Comparison of ENCODE assay signal across 8 cellular contexts in genomic region chr1:21295059-21295401, GRCh38. TPM values are rescaled to one million over a fixed set of nuclear protein-coding genes. Genes with fewer than 3 reads are reported as not detected.
A peak's percentile ranks its signal among the peaks of the same experiment; 100 is the strongest.
DNase-seq lines count a peak whose midpoint lies in the region; ATAC-seq, FAIRE-seq and TF ChIP-seq lines count a peak whose summit lies in the region.

No MANE protein-coding gene starts in this region.

- no peak overlapping the region for H3K4me3 Mint-ChIP-seq in chondrocyte (ENCODE audit: unreplicated experiment)

- no peaks in the 10 kb centered on the region for H3K9me3 Mint-ChIP-seq in chondrocyte (ENCODE audit: low read depth)

- no peak for TF ChIP-seq CTCF in chondrocyte (IDR thresholded peaks at IDR 0.05)

- H3K36me3 Mint-ChIP-seq in chondrocyte (ENCODE audit: low read depth) = peaks cover 3% of the 10 kb centered on the region

- no peak for TF ChIP-seq POLR2A in H54 (IDR thresholded peaks at IDR 0.05; ENCODE audit: low read depth, low read length)

- no peak for ATAC-seq in SK-N-SH treated with all-trans-retinoic acid at 6 μM for 48 hours
- ATAC-seq in esophagus mucosa = no peak

- DNase-seq in H54 (ENCODE audit: insufficient read length, low spot score) (no peak), chondrocyte (ENCODE audit: low spot score) (no peak), NCI-H1105 treated with DMSO at 0.1 percent for 48 hours (lab: John Stamatoyannopoulos, UW) (no peak), NK-92 (lab: John Stamatoyannopoulos, UW; ENCODE audit: unreplicated experiment) (no peak), Ammon's horn (ENCODE audit: low spot score) (no peak)
- DNase-seq in stimulated activated CD4-positive, alpha-beta T cell treated with anti-CD3 and anti-CD28 coated beads, Interleukin-4, amount 100 ng/mL, for 1 hour = peak; percentile 55

- H3K27me3 Mint-ChIP-seq in chondrocyte (ENCODE audit: low read depth) = no peaks in the 10 kb centered on the region

- FAIRE-seq in H54 (lab: Jason Lieb, UNC) = peak; percentile 86

- H3K27ac Mint-ChIP-seq in chondrocyte (ENCODE audit: unreplicated experiment) = peak overlapping the region; percentile 52

- H3K4me1 Mint-ChIP-seq in chondrocyte (ENCODE audit: low read depth) = peaks cover 59% of the 10 kb centered on the region

TF ChIP-seq in SK-N-SH treated with all-trans-retinoic acid at 6 μM for 48 hours, 23 proteins besides CTCF, POLR2A, EP300 and RAD21:
- no peak for TF ChIP-seq ZNF565 (CRISPR knock-in tag; conservative IDR thresholded peaks at IDR 0.05; ENCODE audit: low read depth)
- no peak for TF ChIP-seq RARB (CRISPR knock-in tag; IDR thresholded peaks at IDR 0.05)
- no peak for TF ChIP-seq ZFP3 (CRISPR knock-in tag; IDR thresholded peaks at IDR 0.05)
- TF ChIP-seq ISL1 (CRISPR knock-in tag; IDR thresholded peaks at IDR 0.05) = peak; percentile 26; the same call in 1 of the 2 replicates
- no peak for TF ChIP-seq CSDC2 (CRISPR knock-in tag; IDR thresholded peaks at IDR 0.05)
- TF ChIP-seq BACH2 (CRISPR knock-in tag; IDR thresholded peaks at IDR 0.05; ENCODE audit: borderline replicate concordance) = no peak
- TF ChIP-seq ESRRG (CRISPR knock-in tag; IDR thresholded peaks at IDR 0.05) = no peak

RNA-seq across cellular contexts. Expression of gene ECE1, which starts 4.8 kb away (rescaled TPM):
- total RNA-seq in chondrocyte (83.7 to 99.2 TPM (median 98.5 TPM) in 3 replicates), esophagus mucosa (18.2 TPM)
